In genomic region chr20:57480444-57481152, GRCh38 we compare ENCODE assay signal across 10 cellular contexts. TPM values are rescaled to one million over a fixed set of nuclear protein-coding genes. Genes with fewer than 3 reads are reported as not detected.
DNase-seq lines count a peak whose midpoint lies in the region; ATAC-seq, FAIRE-seq and TF ChIP-seq lines count a peak whose summit lies in the region.
"Had no signal": no experiment of that assay in that cellular context is flagged by ENCODE, and none has a peak within 500 bp of the region (broad histone marks: within the 10 kb centered on the region; RNA-seq: fewer than 3 reads in every experiment).

No MANE protein-coding gene starts in this region.

- no peak overlapping the region for H3K27ac ChIP-seq in HepG2 (ENCODE audit: extremely low read length, insufficient read depth, low read length)
- H3K27ac ChIP-seq: skin epidermis had no signal

- TF ChIP-seq EP300 in HepG2 (IDR thresholded peaks at IDR 0.05; ENCODE audit: low read depth in 2 of 2, low read length in 2 of 2) (no peak), HepG2 (CRISPR knock-in tag; IDR thresholded peaks at IDR 0.05; ENCODE audit: borderline replicate concordance) (no peak)

- no peak overlapping the region for H3K4me3 ChIP-seq in HepG2 (replicated peaks in 1 of 3; ENCODE audit: insufficient read depth in 1 of 3, low read depth in 2 of 3, low read length in 3 of 3)
- H3K4me3 ChIP-seq in Caco-2 (ENCODE audit: low read depth, low read length), result no peak overlapping the region
- H3K4me3 ChIP-seq: skin epidermis had no signal

- no peaks in the 10 kb centered on the region for H3K4me1 Mint-ChIP-seq in Caco-2 (ENCODE audit: low read depth, unreplicated experiment)

- CTCF ChIA-PET in HepG2 (lab: Yijun Ruan, JAX; ENCODE audit: low intra/inter-chr PET ratio, low total read pairs), result no interaction called here
- CTCF ChIA-PET in Caco-2 (lab: Charles Lee), result no interaction called here

- no peak for TF ChIP-seq POLR2A in HepG2 (IDR thresholded peaks at IDR 0.05; ENCODE audit: insufficient read depth in 1 of 2, low read depth in 2 of 2, low read length in 2 of 2)

- no TSS peak for BruUV-seq in HepG2 (replicated peaks; lab: Mats Ljungman, UMichigan)
- no TSS peak for BruUV-seq in Caco-2 (replicated peaks; lab: Mats Ljungman, UMichigan)

- POLR2A ChIA-PET in HepG2 (lab: Yijun Ruan, JAX), result no interaction called here
- POLR2A ChIA-PET in Caco-2 (lab: Charles Lee), result no interaction called here

- no peak for TF ChIP-seq CTCF in HepG2 (CRISPR knock-in tag; IDR thresholded peaks at IDR 0.05)
- no peak for TF ChIP-seq CTCF in Caco-2 (IDR thresholded peaks at IDR 0.05; ENCODE audit: insufficient read depth in 1 of 2, low read depth in 1 of 2, low read length in 1 of 2, severe bottlenecking in 1 of 2, unreplicated experiment in 1 of 2)

- no peak overlapping the region for H3K27ac Mint-ChIP-seq in Caco-2 (ENCODE audit: unreplicated experiment)

- no peaks in the 10 kb centered on the region for H3K36me3 ChIP-seq in HepG2 (replicated peaks in 1 of 2; ENCODE audit: control insufficient read depth in 1 of 2, insufficient read depth in 2 of 2, low read length in 2 of 2)
- no peaks in the 10 kb centered on the region for H3K36me3 ChIP-seq in Caco-2 (ENCODE audit: control insufficient read depth, insufficient read depth, low read length)

- H3K79me2 ChIP-seq in HepG2 (ENCODE audit: insufficient read depth, low read length), result no peaks in the 10 kb centered on the region

- FAIRE-seq in HepG2 (lab: Jason Lieb, UNC), result no peak
- FAIRE-seq: endometrium had no signal

- in situ Hi-C loops in HepG2 (cut with HindIII; ENCODE audit: extremely low pct_ligation_motif_present, low pct_unique_long_range_greater_than_20kb), result no loop called here

- peak; percentile 50 for ATAC-seq in GM18867 (IDR thresholded peaks at IDR 0.05; ENCODE audit: unreplicated experiment)
- peak; percentile 71 for ATAC-seq in HG02759 (IDR thresholded peaks at IDR 0.05; ENCODE audit: unreplicated experiment)
- peak; percentile 11; the same call in 2 of the 3 replicates for ATAC-seq in HepG2

- DNase-seq in NOMO-1 treated with dmso at 0.1 percent for 144 hours (lab: John Stamatoyannopoulos, UW; ENCODE audit: unreplicated experiment) (peak; percentile 58), HepG2 (ENCODE audit: low spot score) (no peak), DMS53 treated with DMSO at 0.1 percent for 48 hours (lab: John Stamatoyannopoulos, UW; ENCODE audit: unreplicated experiment) (no peak), NCI-H2029 treated with DMSO at 0.1 percent for 48 hours (lab: John Stamatoyannopoulos, UW) (no peak), Caco-2 (no peak), GM03348 (ENCODE audit: low spot score) (no peak)

- no peaks in the 10 kb centered on the region for H3K36me3 Mint-ChIP-seq in Caco-2 (ENCODE audit: insufficient read depth, unreplicated experiment)

- intact Hi-C loops in HepG2 (cut with micrococcal nuclease; ENCODE audit: unreplicated experiment) (no loop called here), Caco-2 (cut with micrococcal nuclease; ENCODE audit: unreplicated experiment) (no loop called here)

- no peak overlapping the region for H3K9ac ChIP-seq in HepG2 (ENCODE audit: insufficient read depth, low read depth, low read length)

- H3K9me3 Mint-ChIP-seq in Caco-2 (ENCODE audit: unreplicated experiment), result no peaks in the 10 kb centered on the region

- WGBS in HepG2 (ENCODE audit: low lambda C conversion rate), result 41% methylated on average over 17 of the region's 17 CpGs

- H3K9me3 ChIP-seq in HepG2 (ENCODE audit: low read length) (no peaks in the 10 kb centered on the region), Caco-2 (no peaks in the 10 kb centered on the region)

- peaks cover 20% of the 10 kb centered on the region for H3K27me3 Mint-ChIP-seq in Caco-2 (ENCODE audit: insufficient read depth, unreplicated experiment)

- H3K4me3 Mint-ChIP-seq in Caco-2 (ENCODE audit: unreplicated experiment), result no peak overlapping the region

- H3K27me3 ChIP-seq in HepG2 (ENCODE audit: control insufficient read depth in 1 of 2, insufficient read depth in 2 of 2, low read length in 2 of 2) (peaks cover 7 to 78% of the 10 kb centered on the region in 2 experiments), Caco-2 (replicated peaks; ENCODE audit: control insufficient read depth, insufficient read depth, low read length) (0 out of 2 replicates have a peak, but pooled peaks cover 3% of the 10 kb centered on the region)

- TF ChIP-seq RAD21 in HepG2 (CRISPR knock-in tag; IDR thresholded peaks at IDR 0.05), result no peak

- no peaks in the 10 kb centered on the region for H4K20me1 ChIP-seq in HepG2 (ENCODE audit: insufficient read depth, low read length)

- H3K4me2 ChIP-seq in HepG2 (ENCODE audit: low read depth, low read length), result no peak overlapping the region

- H2AFZ ChIP-seq in HepG2 (ENCODE audit: low read length), result no peak overlapping the region

- H3K4me1 ChIP-seq in HepG2 (ENCODE audit: insufficient read depth, low read length) (0 out of 2 replicates have a peak, but pooled peaks cover 8% of the 10 kb centered on the region), Caco-2 (no peaks in the 10 kb centered on the region)

TF ChIP-seq in HepG2, 621 proteins besides CTCF, POLR2A, EP300 and RAD21:
- TF ChIP-seq SALL1 (CRISPR knock-in tag; IDR thresholded peaks at IDR 0.05), result 0 out of 2 replicates have a peak, but pooled peaks have one; percentile 16
- TF ChIP-seq ZNF572 (CRISPR knock-in tag; IDR thresholded peaks at IDR 0.05), result no peak
- TF ChIP-seq RCOR2 (CRISPR knock-in tag; IDR thresholded peaks at IDR 0.05), result no peak

RNA-seq across cellular contexts. Expression of gene CTCFL, which starts 44.3 kb away (rescaled TPM):
- total RNA-seq in HepG2 (2016; rRNA removed; fragmentation: Illumina TruSeq; extraction: Trizol), result not detected in 2 replicates
- total RNA-seq in HepG2 (2016; cell fraction: cytosol; rRNA removed; fragmentation: Illumina TruSeq; extraction: Trizol; ENCODE audit: low read depth), result not detected in 2 replicates
- total RNA-seq in HepG2 (2016; cell fraction: insoluble cytoplasmic fraction; rRNA removed; fragmentation: Illumina TruSeq; extraction: Trizol), result not detected in 2 replicates
- not detected in 2 replicates for total RNA-seq in HepG2 (2016; cell fraction: membrane; rRNA removed; fragmentation: Illumina TruSeq; extraction: Trizol)
- total RNA-seq in HepG2 (2016; cell fraction: nucleus; rRNA removed; fragmentation: Illumina TruSeq; extraction: Trizol), result not detected in 2 replicates
- polyA plus RNA-seq in HepG2 (2011; rRNA removed), result 0.04 and 0.05 TPM in 2 replicates
- 0.03 TPM in 1 of 2 replicates, not detected in the other for polyA plus RNA-seq in HepG2 (2011; cell fraction: cytosol; rRNA removed)
- not detected in 2 replicates for polyA plus RNA-seq in HepG2 (2011; cell fraction: nucleus; rRNA removed)
- 0.13 and 0.42 TPM in 2 replicates for polyA plus RNA-seq in HepG2 (2012)
- polyA plus RNA-seq in HepG2 (2016; cell fraction: cytosol; fragmentation: Illumina TruSeq; extraction: Trizol; ENCODE audit: low read depth), result not detected in 2 replicates
- polyA plus RNA-seq in HepG2 (2016; cell fraction: insoluble cytoplasmic fraction; fragmentation: Illumina TruSeq; extraction: Trizol; ENCODE audit: low read depth), result not detected in 2 replicates
- polyA plus RNA-seq in HepG2 (2016; cell fraction: membrane; fragmentation: Illumina TruSeq; extraction: Trizol; ENCODE audit: low read depth), result not detected in 2 replicates
- polyA plus RNA-seq in HepG2 (2016; cell fraction: nucleus; fragmentation: Illumina TruSeq; extraction: Trizol; ENCODE audit: insufficient read depth, low read depth), result not detected in 2 replicates
- polyA minus RNA-seq in HepG2 (2011; rRNA and poly(A)+ RNA removed; ENCODE audit: low replicate concordance), result 0.22 and 0.26 TPM in 2 replicates
- polyA minus RNA-seq in HepG2 (2011; cell fraction: cytosol; rRNA and poly(A)+ RNA removed), result not detected in 2 replicates
- polyA minus RNA-seq in HepG2 (2011; cell fraction: nucleus; rRNA and poly(A)+ RNA removed), result not detected in 2 replicates
- not detected in 2 replicates for total RNA-seq in Caco-2 (2022)

Comparison
In these comparisons a context has a peak if more than half of its experiments do, and no peak if none do; other contexts are left out.
1. ATAC-seq: peak in every context shown above with its lines; median percentile 71 in HG02759; 50 in GM18867; 11 in HepG2.